Comparison of ENCODE assay signal across 8 cellular contexts in genomic region chr11:78416285-78417174, GRCh38. TPM values are rescaled to one million over a fixed set of nuclear protein-coding genes. Genes with fewer than 3 reads are reported as not detected.
A peak's percentile ranks its signal among the peaks of the same experiment; 100 is the strongest.
DNase-seq lines count a peak whose midpoint lies in the region; ATAC-seq and TF ChIP-seq lines count a peak whose summit lies in the region.

No MANE protein-coding gene starts in this region.

- H3K56ac ChIP-seq in IMR-90 (ENCODE audit: extremely low read depth, insufficient read depth, low read length), result peak overlapping the region; percentile 82

- H3K4me3 ChIP-seq in Caco-2 (ENCODE audit: low read depth, low read length) (peak overlapping the region; percentile 70), IMR-90 (ENCODE audit: insufficient read depth, low read depth, low read length) (peak overlapping the region; percentile 86), esophagus (ENCODE audit: low read depth in 1 of 2, low read length in 2 of 2) (peak overlapping the region; percentile 69 to 89), mucosa of stomach (ENCODE audit: low read length) (peak overlapping the region; percentile 57)

- peaks cover 23% of the 10 kb centered on the region for H3K4me1 ChIP-seq in Caco-2
- peaks cover 19% of the 10 kb centered on the region for H3K4me1 ChIP-seq in IMR-90 (ENCODE audit: control insufficient read depth, insufficient read depth, low read length)
- peaks cover 2 to 4% of the 10 kb centered on the region in 2 donors for H3K4me1 ChIP-seq in esophagus (ENCODE audit: control insufficient read depth in 2 of 2, insufficient read depth in 2 of 2, low read length in 1 of 2)
- peaks cover 10% of the 10 kb centered on the region for H3K4me1 ChIP-seq in mucosa of stomach (ENCODE audit: control insufficient read depth, insufficient read depth, low read length)

- H4K8ac ChIP-seq in IMR-90 (ENCODE audit: low read depth in 2 of 2, low read length in 2 of 2), result peak overlapping the region; percentile 41 to 80

- peak overlapping the region; percentile 6; the same call in 1 of the 2 replicates for H2BK20ac ChIP-seq in IMR-90 (ENCODE audit: low read depth, low read length)

- peak overlapping the region; percentile 69 for H3K9ac ChIP-seq in IMR-90 (ENCODE audit: low read depth, low read length)
- H3K9ac ChIP-seq in mucosa of stomach (ENCODE audit: low read length), result peak overlapping the region; percentile 77

- H3K27me3 ChIP-seq in Caco-2 (replicated peaks; ENCODE audit: control insufficient read depth, insufficient read depth, low read length), result no peaks in the 10 kb centered on the region
- no peaks in the 10 kb centered on the region for H3K27me3 ChIP-seq in IMR-90 (ENCODE audit: control insufficient read depth, insufficient read depth, low read length)
- H3K27me3 ChIP-seq in esophagus (ENCODE audit: control insufficient read depth in 1 of 2, insufficient read depth in 2 of 2, low read length in 2 of 2), result no peaks in the 10 kb centered on the region
- no peaks in the 10 kb centered on the region for H3K27me3 ChIP-seq in mucosa of stomach (ENCODE audit: control insufficient read depth, insufficient read depth, low read length)

- POLR2A ChIA-PET in Caco-2 (lab: Charles Lee) (interaction anchor here (0.7 to 2.3 kb wide), 3 partner anchors 36 to 159 kb away, joined by 3 to 16 read pairs (median 5); no protein-coding TSS in a partner anchor), IMR-90 (lab: Charles Lee; ENCODE audit: unreplicated experiment) (no interaction called here)

- H3K23ac ChIP-seq in IMR-90 (ENCODE audit: low read depth, low read length), result peak overlapping the region; percentile 61

- H3K4me2 ChIP-seq in IMR-90 (ENCODE audit: low read depth, low read length), result peak overlapping the region; percentile 89

- peak overlapping the region; percentile 71; the same call in 2 of the 3 replicates for H2BK15ac ChIP-seq in IMR-90 (ENCODE audit: low read depth, low read length)

- H3K36me3 ChIP-seq in Caco-2 (ENCODE audit: control insufficient read depth, insufficient read depth, low read length), result no peaks in the 10 kb centered on the region
- H3K36me3 ChIP-seq in IMR-90 (ENCODE audit: control insufficient read depth, insufficient read depth, low read length), result no peaks in the 10 kb centered on the region
- peaks cover 0 to 2% of the 10 kb centered on the region in 2 donors for H3K36me3 ChIP-seq in esophagus (ENCODE audit: control insufficient read depth in 2 of 2, insufficient read depth in 2 of 2, low read length in 1 of 2)
- H3K36me3 ChIP-seq in mucosa of stomach (ENCODE audit: control insufficient read depth, insufficient read depth, low read length), result no peaks in the 10 kb centered on the region

- H3K79me1 ChIP-seq in IMR-90 (ENCODE audit: low read depth in 1 of 2, low read length in 2 of 2), result peaks cover 6 to 33% of the 10 kb centered on the region in 2 experiments

- H4K91ac ChIP-seq in IMR-90 (ENCODE audit: insufficient read depth, low read depth, low read length), result peak overlapping the region; percentile 77

- peak; percentile 57 for TF ChIP-seq RAD21 in IMR-90 (IDR thresholded peaks at IDR 0.05; ENCODE audit: low read length)

- H4K20me1 ChIP-seq in IMR-90 (ENCODE audit: insufficient read depth, low read length), result peaks cover 5% of the 10 kb centered on the region

- TF ChIP-seq CTCF in Caco-2 (IDR thresholded peaks at IDR 0.05; ENCODE audit: insufficient read depth in 1 of 2, low read depth in 1 of 2, low read length in 1 of 2, severe bottlenecking in 1 of 2, unreplicated experiment in 1 of 2) (peak; percentile 81 to 88), IMR-90 (conservative IDR thresholded peaks at IDR 0.05; ENCODE audit: low read depth, low read length) (peak; percentile 64)

- H3K27ac ChIP-seq in IMR-90 (ENCODE audit: insufficient read depth, low read length) (peak overlapping the region; percentile 84), esophagus (ENCODE audit: low read depth in 2 of 2, low read length in 1 of 2) (peak overlapping the region; percentile 93 to 96)

- H3K9me3 ChIP-seq in Caco-2 (no peaks in the 10 kb centered on the region), IMR-90 (ENCODE audit: control insufficient read depth, insufficient read depth, low read length) (no peaks in the 10 kb centered on the region), esophagus (ENCODE audit: control insufficient read depth in 2 of 2, insufficient read depth in 1 of 2, low read depth in 1 of 2, low read length in 1 of 2) (no peaks in the 10 kb centered on the region), mucosa of stomach (ENCODE audit: control insufficient read depth, low read length) (no peaks in the 10 kb centered on the region)

- H3K4me1 Mint-ChIP-seq in Caco-2 (ENCODE audit: low read depth, unreplicated experiment), result peaks cover 38% of the 10 kb centered on the region

- peak overlapping the region; percentile 79 for H3K27ac Mint-ChIP-seq in Caco-2 (ENCODE audit: unreplicated experiment)

- peaks cover 11% of the 10 kb centered on the region for H3K9me1 ChIP-seq in IMR-90 (ENCODE audit: insufficient read depth, low read length)

- no peaks in the 10 kb centered on the region for H3K9me3 Mint-ChIP-seq in Caco-2 (ENCODE audit: unreplicated experiment)

- CTCF ChIA-PET in Caco-2 (lab: Charles Lee) (interaction anchor here (0.6 to 3.9 kb wide), 14 partner anchors 10 to 422 kb away, joined by 3 to 48 read pairs (median 4); no protein-coding TSS in a partner anchor), IMR-90 (lab: Yijun Ruan, JAX) (interaction anchor here (0.5 to 3.3 kb wide), 4 partner anchors 9 to 148 kb away, joined by 3 to 19 read pairs (median 3); no protein-coding TSS in a partner anchor)

- H2BK120ac ChIP-seq in IMR-90 (ENCODE audit: low read depth, low read length), result peak overlapping the region; percentile 53

- intact Hi-C loops in Caco-2 (cut with micrococcal nuclease; ENCODE audit: unreplicated experiment), result loop anchor here (1.0 to 2.0 kb wide), 4 partner anchors 36 to 278 kb away; partner anchors contain the start of gene ALG8
- intact Hi-C loops in IMR-90 (cut with micrococcal nuclease), result loop anchor here (1.0 to 2.0 kb wide), 3 partner anchors 146 to 268 kb away; no protein-coding TSS in a partner anchor

- H2AFZ ChIP-seq in IMR-90 (replicated peaks; ENCODE audit: low read length, poor library complexity), result peak overlapping the region; percentile 88

- dilution Hi-C loops in IMR-90 (cut with HindIII; ENCODE audit: low sequenced_read_pairs, unreplicated experiment), result no loop called here

- H3K14ac ChIP-seq in IMR-90 (replicated peaks; ENCODE audit: low read depth, low read length), result peak overlapping the region; percentile 51

- BruUV-seq in Caco-2 (replicated peaks; lab: Mats Ljungman, UMichigan) (TSS peak; percentile 62), IMR-90 (replicated peaks; lab: Mats Ljungman, UMichigan) (no TSS peak)

- H3K18ac ChIP-seq in IMR-90 (ENCODE audit: low read depth, low read length), result peak overlapping the region; percentile 39; the same call in 1 of the 2 replicates

- H2AK9ac ChIP-seq in IMR-90 (replicated peaks; ENCODE audit: low read depth, low read length, poor library complexity), result peak overlapping the region; percentile 82

- no peak overlapping the region for H4K5ac ChIP-seq in IMR-90 (ENCODE audit: low read depth, low read length)

- H2BK5ac ChIP-seq in IMR-90 (ENCODE audit: low read depth, low read length, poor library complexity, severe bottlenecking), result peak overlapping the region; percentile 51

- peak overlapping the region; percentile 76 for H3K4me3 Mint-ChIP-seq in Caco-2 (ENCODE audit: unreplicated experiment)

- H3K27me3 Mint-ChIP-seq in Caco-2 (ENCODE audit: insufficient read depth, unreplicated experiment), result no peaks in the 10 kb centered on the region

- in situ Hi-C loops in IMR-90 (cut with MboI; ENCODE audit: low sequenced_read_pairs), result loop anchor here (10.0 kb wide), 1 partner anchor 282 kb away; the partner anchor contains the start of gene ALG8

- H2AK5ac ChIP-seq in IMR-90 (ENCODE audit: low read depth, low read length), result 0 out of 2 replicates have a peak overlapping the region, but pooled peaks have one; percentile 20

- 0% methylated on average over 9 of the region's 38 CpGs; no CpG with 5 or more reads in 1 of the 2 experiments for WGBS in IMR-90 (ENCODE audit: extremely low coverage in 2 of 2, insufficient read length in 1 of 2), 2 experiments
- 3% methylated on average over 34 to 38 of the region's 38 CpGs for WGBS in esophagus, 2 donors

- H3K4ac ChIP-seq in IMR-90 (ENCODE audit: low read depth, low read length), result peak overlapping the region; percentile 81

- peaks cover 28% of the 10 kb centered on the region for H3K36me3 Mint-ChIP-seq in Caco-2 (ENCODE audit: insufficient read depth, unreplicated experiment)

- peak; percentile 54 for ATAC-seq in GM21528 (IDR thresholded peaks at IDR 0.05; ENCODE audit: low FRiP score, unreplicated experiment)
- ATAC-seq in IMR-90 (ENCODE audit: low read depth), result peak; percentile 64

- peak; percentile 93 to 96 for DNase-seq in Caco-2
- DNase-seq in IMR-90, result peak; percentile 87
- peak; percentile 100 for DNase-seq in OCI-M1 (lab: John Stamatoyannopoulos, UW)
- DNase-seq in activated T-cell treated with anti-CD3 and anti-CD28 coated beads for 48 hours (ENCODE audit: low read depth), result peak; percentile 70
- DNase-seq in stimulated activated CD8-positive, alpha-beta memory T cell treated with anti-CD3 and anti-CD28 coated beads, Interleukin-4, amount 100 ng/mL, for 48 hours, result peak; percentile 85

- TF ChIP-seq POLR2A in IMR-90 (IDR thresholded peaks at IDR 0.05; ENCODE audit: low read depth, low read length), result peak; percentile 65; the same call in 1 of the 2 replicates

TF ChIP-seq in IMR-90, 13 proteins besides CTCF, POLR2A, EP300 and RAD21 (continues in another document):
- TF ChIP-seq MAZ (IDR thresholded peaks at IDR 0.05; ENCODE audit: borderline replicate concordance, low read depth, low read length), result peak; percentile 85
- peak; percentile 99 for TF ChIP-seq BHLHE40 (IDR thresholded peaks at IDR 0.05; ENCODE audit: low read depth, low read length)
- TF ChIP-seq MXI1 (IDR thresholded peaks at IDR 0.05; ENCODE audit: borderline replicate concordance, low read depth, low read length), result peak; percentile 72
- TF ChIP-seq NFE2L2 (IDR thresholded peaks at IDR 0.05; ENCODE audit: low read depth, low read length), result peak; percentile 54
- no peak for TF ChIP-seq RCOR1 (IDR thresholded peaks at IDR 0.05; ENCODE audit: insufficient replicate concordance, low read length)
- TF ChIP-seq MAFK (IDR thresholded peaks at IDR 0.05; ENCODE audit: low read depth, low read length), result no peak
- peak; percentile 66 for TF ChIP-seq SMC3 (IDR thresholded peaks at IDR 0.05; ENCODE audit: low read depth, low read length)
- TF ChIP-seq RFX5 (IDR thresholded peaks at IDR 0.05; ENCODE audit: low read depth, low read length), result no peak

RNA-seq across cellular contexts. Expression of gene GAB2, which starts 1.1 kb away (rescaled TPM):
- 58.6 and 67.3 TPM in 2 replicates for total RNA-seq in Caco-2 (2022)
- 5.6 and 5.9 TPM in 2 replicates for total RNA-seq in IMR-90 (2012; rRNA removed)
- polyA plus RNA-seq in IMR-90 (2012; rRNA removed), result 3.2 and 3.3 TPM in 2 replicates
- 2.8 and 3.4 TPM in 2 replicates for polyA plus RNA-seq in IMR-90 (2012; cell fraction: cytosol; rRNA removed)
- polyA plus RNA-seq in IMR-90 (2012; cell fraction: nucleus; rRNA removed; ENCODE audit: low replicate concordance), result 4.3 and 7.5 TPM in 2 replicates
- 1 to 10 TPM; 6.2 to 6.6 TPM for polyA plus RNA-seq in esophagus

Comparison
In these comparisons a context has a peak if more than half of its experiments do, and no peak if none do; other contexts are left out.
1. Peak in every context shown above with its lines: DNase-seq, ATAC-seq, H3K4me3 ChIP-seq and H3K27ac ChIP-seq.